Comparison of ENCODE assay signal across 8 cellular contexts in the genomic region with DNA sequence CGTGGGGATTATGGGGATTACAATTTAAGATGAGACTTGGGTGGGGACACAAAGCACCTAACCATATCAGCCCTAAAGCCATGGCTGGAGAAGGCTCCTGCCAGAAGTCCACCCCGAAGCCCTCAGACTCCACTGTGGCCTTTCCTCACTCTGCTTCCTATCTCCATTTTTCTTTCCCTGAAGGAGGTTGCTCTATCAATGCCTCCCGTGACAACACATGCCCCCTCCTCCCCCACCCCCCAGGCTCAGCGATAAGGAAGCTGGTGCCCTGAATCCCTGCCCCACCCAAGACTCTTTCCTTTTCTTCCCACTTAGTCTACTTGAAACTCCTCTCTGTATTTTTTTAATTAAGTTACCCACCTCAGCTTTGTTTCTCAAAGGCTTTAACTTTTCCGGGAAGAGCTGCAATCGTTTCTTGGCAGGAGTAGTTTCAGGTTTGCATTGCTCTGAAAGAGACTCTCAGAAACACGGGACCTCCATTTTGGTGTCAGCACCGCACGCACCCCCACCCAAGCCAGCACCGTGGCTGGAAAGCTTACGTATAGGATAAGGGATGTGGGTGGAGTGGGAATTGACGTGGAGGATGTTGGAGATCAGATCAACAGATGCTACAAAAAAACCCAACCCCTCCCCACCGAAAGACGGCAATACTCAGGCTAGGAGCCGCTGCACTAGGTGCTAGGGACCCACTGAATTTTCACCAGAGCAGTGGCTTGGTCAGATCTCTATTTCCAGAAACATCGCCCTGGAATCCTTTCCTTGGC. TPM values are rescaled to one million over a fixed set of nuclear protein-coding genes. Genes with fewer than 3 reads are reported as not detected.
A peak's percentile ranks its signal among the peaks of the same experiment; 100 is the strongest.
DNase-seq lines count a peak whose midpoint lies in the region; ATAC-seq and TF ChIP-seq lines count a peak whose summit lies in the region.

No MANE protein-coding gene starts in this region.

- H3K4me3 ChIP-seq in PC-3 (ENCODE audit: low read length) (peak overlapping the region; percentile 77), right lobe of liver (peak overlapping the region; percentile 60 to 78 (median 77)), testis (peak overlapping the region; percentile 54 to 84)

- no peaks in the 10 kb centered on the region for H4K20me1 ChIP-seq in PC-3 (ENCODE audit: low read length)

- no peak for DNase-seq in stimulated activated naive CD8-positive, alpha-beta T cell treated with anti-CD3 and anti-CD28 coated beads, Interleukin-15, Interleukin-2, amounts not matched to agents 100 U/mL and 50 U/mL, for 24 hours
- DNase-seq in PC-3: no peak
- DNase-seq in chondrocyte (ENCODE audit: low spot score): peak; percentile 20
- DNase-seq in right lobe of liver: peak in 2 of 3 donors; percentile 45 to 46
- peak; percentile 9 for DNase-seq in testis
- DNase-seq in kidney tubule cell (ENCODE audit: low spot score): no peak

- H3K9ac ChIP-seq in PC-3 (ENCODE audit: low read length): peak overlapping the region; percentile 63

- peaks cover 4% of the 10 kb centered on the region for H3K9me3 Mint-ChIP-seq in stimulated activated naive CD8-positive, alpha-beta T cell treated with anti-CD3 and anti-CD28 coated beads, Interleukin-15, Interleukin-2, amounts not matched to agents 100 ng/mL and 50 ng/mL, for 24 hours
- H3K9me3 Mint-ChIP-seq in chondrocyte (ENCODE audit: low read depth): no peaks in the 10 kb centered on the region

- H3K27me3 Mint-ChIP-seq in stimulated activated naive CD8-positive, alpha-beta T cell treated with anti-CD3 and anti-CD28 coated beads, Interleukin-15, Interleukin-2, amounts not matched to agents 100 ng/mL and 50 ng/mL, for 24 hours: peaks cover 26% of the 10 kb centered on the region
- H3K27me3 Mint-ChIP-seq in chondrocyte (ENCODE audit: low read depth): no peaks in the 10 kb centered on the region

- H3K4me3 Mint-ChIP-seq in stimulated activated naive CD8-positive, alpha-beta T cell treated with anti-CD3 and anti-CD28 coated beads, Interleukin-15, Interleukin-2, amounts not matched to agents 100 ng/mL and 50 ng/mL, for 24 hours: peak overlapping the region; percentile 89
- H3K4me3 Mint-ChIP-seq in chondrocyte (ENCODE audit: unreplicated experiment): peak overlapping the region; percentile 95

- BruUV-seq in PC-3 (replicated peaks; lab: Mats Ljungman, UMichigan): no TSS peak

- peaks cover 13% of the 10 kb centered on the region for H3K79me2 ChIP-seq in PC-3 (ENCODE audit: low read length)

- 11% methylated on average over 15 of the region's 16 CpGs for WGBS in right lobe of liver (ENCODE audit: insufficient coverage, low coverage, low lambda C conversion rate, missing lambda C conversion rate)
- 9 to 10% methylated on average over 16 of the region's 16 CpGs for WGBS in testis, 2 donors

- no peaks in the 10 kb centered on the region for H3F3A ChIP-seq in PC-3 (ENCODE audit: low read length, unreplicated experiment)

- peak overlapping the region; percentile 85 for H3K27ac Mint-ChIP-seq in stimulated activated naive CD8-positive, alpha-beta T cell treated with anti-CD3 and anti-CD28 coated beads, Interleukin-15, Interleukin-2, amounts not matched to agents 100 ng/mL and 50 ng/mL, for 24 hours
- H3K27ac Mint-ChIP-seq in chondrocyte (ENCODE audit: unreplicated experiment): peak overlapping the region; percentile 94

- TF ChIP-seq CTCF in PC-3 (conservative IDR thresholded peaks at IDR 0.05; ENCODE audit: low read depth, low read length): no peak
- TF ChIP-seq CTCF in chondrocyte (IDR thresholded peaks at IDR 0.05): no peak
- no peak for TF ChIP-seq CTCF in right lobe of liver (IDR thresholded peaks at IDR 0.05)
- no peak for TF ChIP-seq CTCF in testis (IDR thresholded peaks at IDR 0.05)

- ATAC-seq in stimulated activated naive CD8-positive, alpha-beta T cell treated with anti-CD3 and anti-CD28 coated beads, Interleukin-15, Interleukin-2, amounts not matched to agents 100 U/mL and 50 U/mL, for 24 hours: no peak
- peak; percentile 35 for ATAC-seq in PC-3
- ATAC-seq in right lobe of liver: peak; percentile 7 to 42 (median 24)
- no peak for ATAC-seq in GM18909 (IDR thresholded peaks at IDR 0.05; ENCODE audit: poor library complexity, unreplicated experiment)

- H3K9me3 ChIP-seq in PC-3 (ENCODE audit: low read length) (no peaks in the 10 kb centered on the region), right lobe of liver (no peaks in the 10 kb centered on the region), testis (no peaks in the 10 kb centered on the region)

- H3K27me3 ChIP-seq in PC-3 (ENCODE audit: low read length): no peaks in the 10 kb centered on the region
- H3K27me3 ChIP-seq in right lobe of liver: peaks cover 0 to 7% of the 10 kb centered on the region in 2 donors
- no peaks in the 10 kb centered on the region for H3K27me3 ChIP-seq in testis

- H3K4me1 ChIP-seq in PC-3 (ENCODE audit: insufficient read depth, low read length): peaks cover 9% of the 10 kb centered on the region
- peaks cover 0 to 2% (median under 1%) of the 10 kb centered on the region in 4 donors for H3K4me1 ChIP-seq in right lobe of liver
- peaks cover 6% of the 10 kb centered on the region for H3K4me1 ChIP-seq in testis

- intact Hi-C loops in PC-3 (cut with micrococcal nuclease): loop anchor here (1.0 to 2.0 kb wide), 2 partner anchors 9 to 56 kb away; a partner anchor contains a TSS
- intact Hi-C loops in right lobe of liver (cut with DNase I): no loop called here
- intact Hi-C loops in testis (cut with DNase I; ENCODE audit: low total_unique reads): loop anchor here (10.0 kb wide), 1 partner anchor 300 kb away; no protein-coding TSS in a partner anchor

- H3K36me3 ChIP-seq in PC-3 (ENCODE audit: low read depth, low read length) (no peaks in the 10 kb centered on the region), right lobe of liver (no peaks in the 10 kb centered on the region), testis (ENCODE audit: low read depth, missing control alignments) (no peaks in the 10 kb centered on the region)

- H2AFZ ChIP-seq in PC-3 (ENCODE audit: low read length): peak overlapping the region; percentile 79

- no peaks in the 10 kb centered on the region for H3K9me2 ChIP-seq in PC-3 (replicated peaks; ENCODE audit: low read length)

- TF ChIP-seq POLR2A in right lobe of liver (IDR thresholded peaks at IDR 0.05) (no peak), testis (IDR thresholded peaks at IDR 0.05) (no peak)

- peaks cover 25% of the 10 kb centered on the region for H3K4me1 Mint-ChIP-seq in stimulated activated naive CD8-positive, alpha-beta T cell treated with anti-CD3 and anti-CD28 coated beads, Interleukin-15, Interleukin-2, amounts not matched to agents 100 ng/mL and 50 ng/mL, for 24 hours (ENCODE audit: low read depth)
- H3K4me1 Mint-ChIP-seq in chondrocyte (ENCODE audit: low read depth): peaks cover 22% of the 10 kb centered on the region

- POLR2A ChIA-PET in PC-3 (lab: Charles Lee; ENCODE audit: unreplicated experiment): no interaction called here

- H3K4me2 ChIP-seq in PC-3 (ENCODE audit: low read length): peak overlapping the region; percentile 83

- CTCF ChIA-PET in PC-3 (lab: Charles Lee): no interaction called here

- H3K36me3 Mint-ChIP-seq in stimulated activated naive CD8-positive, alpha-beta T cell treated with anti-CD3 and anti-CD28 coated beads, Interleukin-15, Interleukin-2, amounts not matched to agents 100 ng/mL and 50 ng/mL, for 24 hours (ENCODE audit: low read depth): peaks cover 14% of the 10 kb centered on the region
- H3K36me3 Mint-ChIP-seq in chondrocyte (ENCODE audit: low read depth): peaks cover 8% of the 10 kb centered on the region

- H3K27ac ChIP-seq in PC-3 (ENCODE audit: low read length) (peak overlapping the region; percentile 1), right lobe of liver (peak overlapping the region in 1 of 3 donors; percentile 33), testis (peak overlapping the region in 1 of 2 donors; percentile 3)

RNA-seq across cellular contexts. Expression of a gene that starts 15.2 kb away (rescaled TPM):
- total RNA-seq in PC-3 (2014; rRNA removed) (not detected in 2 replicates), chondrocyte (not detected in 3 replicates), right lobe of liver (under 1 TPM in 3 of 6 experiments, not detected in 3; 0.33 to 0.37 (median 0.35) TPM), testis (1 to 10 TPM; 2.5 to 3.1 TPM)
- polyA plus RNA-seq in testis (ENCODE audit: insufficient read depth, low read depth, low replicate concordance): 0.94 TPM

RNA-seq across cellular contexts. Expression of a gene that starts 55.9 kb away (rescaled TPM):
- total RNA-seq in PC-3 (2014; rRNA removed) (24.7 and 31.6 TPM in 2 replicates), chondrocyte (21.6 to 28.6 TPM (median 23.0 TPM) in 3 replicates), right lobe of liver (1 to 10 TPM; 3.6 to 7.3 (median 6.3) TPM), testis (10 to 100 TPM; 33.7 to 53.8 TPM)
- polyA plus RNA-seq in testis (ENCODE audit: insufficient read depth, low read depth, low replicate concordance): 14.7 TPM

Comparison
In these comparisons a context has a peak if more than half of its experiments do, and no peak if none do; other contexts are left out.
1. ATAC-seq: peak in PC-3 (single experiment) and right lobe of liver (4 of 4); none in stimulated activated naive CD8-positive, alpha-beta T cell treated with anti-CD3 and anti-CD28 coated beads, Interleukin-15, Interleukin-2, amounts not matched to agents 100 U/mL and 50 U/mL, for 24 hours (single experiment) and GM18909 (single experiment).
2. DNase-seq: peak in chondrocyte (single experiment), right lobe of liver (2 of 3) and testis (single experiment); none in stimulated activated naive CD8-positive, alpha-beta T cell treated with anti-CD3 and anti-CD28 coated beads, Interleukin-15, Interleukin-2, amounts not matched to agents 100 U/mL and 50 U/mL, for 24 hours (single experiment), PC-3 (single experiment) and kidney tubule cell (single experiment).
3. intact Hi-C loops: an anchor here in PC-3 (1.0 to 2.0 kb wide) and testis (10.0 kb wide); none called in right lobe of liver.
4. Peak in every context shown above with its lines, with median percentiles within 50 percentile points of each other: H3K4me3 ChIP-seq.